16 cellular contexts compared by ENCODE assay signal in the genomic region with DNA sequence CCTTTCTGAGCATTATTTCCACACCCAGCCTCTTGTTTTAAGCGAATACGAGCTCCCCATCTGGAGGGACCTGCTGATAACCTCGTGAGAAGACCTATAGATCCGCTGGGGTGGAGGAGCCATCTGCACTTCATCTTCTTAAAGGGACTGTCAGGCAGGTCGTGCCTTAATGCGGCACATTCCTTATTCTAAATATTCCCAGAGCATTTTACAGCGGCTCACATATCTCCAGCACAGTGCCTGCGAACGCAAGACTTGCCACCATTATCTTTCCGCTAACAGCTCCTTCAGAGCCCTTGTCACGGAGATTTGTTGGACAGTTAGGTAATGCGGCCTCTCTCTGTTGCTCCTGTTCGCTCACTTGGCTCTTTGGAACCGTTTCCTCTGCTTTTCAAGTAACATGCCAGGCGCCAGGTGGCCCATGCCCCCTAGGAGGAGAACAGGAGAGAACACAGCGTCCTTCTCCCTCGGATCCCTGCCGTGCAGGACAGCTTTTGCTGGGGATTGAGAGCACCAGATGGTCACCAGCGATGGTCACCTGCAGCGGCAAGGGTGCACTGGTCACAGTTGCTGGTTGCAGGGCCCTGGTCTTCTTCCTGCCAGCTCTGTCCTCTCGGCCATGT.
DNase-seq lines count a peak whose midpoint lies in the region; ATAC-seq and TF ChIP-seq lines count a peak whose summit lies in the region.
"Had no signal": no experiment of that assay in that cellular context is flagged by ENCODE, and none has a peak within 500 bp of the region (broad histone marks: within the 10 kb centered on the region; RNA-seq: fewer than 3 reads in every experiment).

No MANE protein-coding gene starts in this region.

- peaks cover 33% of the 10 kb centered on the region for H3K36me3 Mint-ChIP-seq in WTC11
- H3K36me3 Mint-ChIP-seq in neural crest cell (ENCODE audit: low read depth) = peaks cover 9% of the 10 kb centered on the region

- no peak overlapping the region for H3K4me3 Mint-ChIP-seq in WTC11
- H3K4me3 Mint-ChIP-seq in neural crest cell = no peak overlapping the region
- H3K4me3 Mint-ChIP-seq: CD14-positive monocyte had no signal

- 0 out of 22 replicates have a peak overlapping the region, but pooled peaks of 3 of the 11 experiments have one; percentile 9 to 17 (median 12) for H3K9ac ChIP-seq in BLaER1 treated with 17β-estradiol and CSF1 and Interleukin-3, amounts not matched to agents 10 nM and 100 nM

- peaks cover 29 to 95% (median 52%) of the 10 kb centered on the region in 11 experiments; a peak in 21 of 22 replicates for H3K36me3 ChIP-seq in BLaER1 treated with 17β-estradiol and CSF1 and Interleukin-3, amounts not matched to agents 10 nM and 100 nM

- peaks cover 0 to 97% (median 58%) of the 10 kb centered on the region in 11 experiments; a peak in 18 of 22 replicates for H4K20me1 ChIP-seq in BLaER1 treated with 17β-estradiol and CSF1 and Interleukin-3, amounts not matched to agents 10 nM and 100 nM

- H3K4me3 ChIP-seq in BLaER1 treated with 17β-estradiol and CSF1 and Interleukin-3, amounts not matched to agents 10 nM and 100 nM = 0 out of 20 replicates have a peak overlapping the region, but pooled peaks of 1 of the 10 experiments have one; percentile 5
- H3K4me3 ChIP-seq: GM12878, HAP-1 had no signal

- H3K27ac Mint-ChIP-seq in WTC11 = peak overlapping the region; percentile 19; the same call in 1 of the 2 replicates
- H3K27ac Mint-ChIP-seq in neural crest cell (ENCODE audit: unreplicated experiment) = peak overlapping the region; percentile 81

- TF ChIP-seq CTCF in WTC11 (IDR thresholded peaks at IDR 0.05) = no peak
- no peak for TF ChIP-seq CTCF in neural crest cell (conservative IDR thresholded peaks at IDR 0.05)

- H3K27me3 Mint-ChIP-seq in WTC11 (ENCODE audit: low read depth) = no peaks in the 10 kb centered on the region
- no peaks in the 10 kb centered on the region for H3K27me3 Mint-ChIP-seq in neural crest cell (ENCODE audit: low read depth)

- H3K9me3 ChIP-seq in BLaER1 treated with 17β-estradiol and CSF1 and Interleukin-3, amounts not matched to agents 10 nM and 100 nM (replicated peaks in 1 of 11) = peaks cover 5 to 12% (median 10%) of the 10 kb centered on the region in 11 experiments; a peak in 21 of 22 replicates
- H3K9me3 ChIP-seq: HAP-1 had no signal

- POLR2A ChIA-PET in WTC11 (lab: Charles Lee) = no interaction called here

- H3K9me3 Mint-ChIP-seq in WTC11 = peaks cover 11% of the 10 kb centered on the region
- peaks cover 4% of the 10 kb centered on the region for H3K9me3 Mint-ChIP-seq in neural crest cell

- peak overlapping the region; percentile 26 to 97 (median 75); a peak in 20 of 22 replicates for H3K4me2 ChIP-seq in BLaER1 treated with 17β-estradiol and CSF1 and Interleukin-3, amounts not matched to agents 10 nM and 100 nM

- H3K4me1 Mint-ChIP-seq in WTC11 (peaks cover 4% of the 10 kb centered on the region; the same call in 1 of the 2 replicates), neural crest cell (peaks cover under 1% of the 10 kb centered on the region)

- no peak overlapping the region for H3K27ac ChIP-seq in BLaER1 treated with 17β-estradiol and CSF1 and Interleukin-3, amounts not matched to agents 10 nM and 100 nM

- ATAC-seq in WTC11 (no peak), HG02642 (IDR thresholded peaks at IDR 0.05; ENCODE audit: poor library complexity, unreplicated experiment) (no peak)
- ATAC-seq: GM12878 had no signal

- DNase-seq in NCI-H2171 treated with DMSO at 0.1 percent for 48 hours (lab: John Stamatoyannopoulos, UW) = peak; percentile 43
- DNase-seq in NCI-H2171 (lab: John Stamatoyannopoulos, UW) = no peak
- DNase-seq in WTC11 (ENCODE audit: low spot score) = no peak
- no peak for DNase-seq in neural crest cell (ENCODE audit: low read depth, low spot score)
- no peak for DNase-seq in DMS 273 treated with DMSO at 0.1 percent for 48 hours (lab: John Stamatoyannopoulos, UW)
- DNase-seq in SHP77 (lab: John Stamatoyannopoulos, UW) = no peak
- DNase-seq: COR-L47, DMS53, IMR-90, NCI-H446 treated with DMSO at 0.1 percent for 48 hours, SIG-M5 had no signal

- H3K4me1 ChIP-seq in BLaER1 treated with 17β-estradiol and CSF1 and Interleukin-3, amounts not matched to agents 10 nM and 100 nM = peaks cover 31 to 100% (median 88%) of the 10 kb centered on the region in 10 experiments

- peaks cover 0 to 32% (median 0%) of the 10 kb centered on the region in 11 experiments; a peak in 5 of 22 replicates for H3K27me3 ChIP-seq in BLaER1 treated with 17β-estradiol and CSF1 and Interleukin-3, amounts not matched to agents 10 nM and 100 nM

- CTCF ChIA-PET in WTC11 (lab: Charles Lee) = no interaction called here

TF ChIP-seq in WTC11, 78 proteins besides CTCF, POLR2A, EP300 and RAD21:
- no peak for TF ChIP-seq ZNF512 (CRISPR knock-in tag; IDR thresholded peaks at IDR 0.05; ENCODE audit: borderline replicate concordance)
- TF ChIP-seq RELA (CRISPR knock-in tag; IDR thresholded peaks at IDR 0.05; ENCODE audit: borderline replicate concordance) = no peak
- TF ChIP-seq EMX1 (CRISPR knock-in tag; IDR thresholded peaks at IDR 0.05) = no peak
- TF ChIP-seq ZNF121 (CRISPR knock-in tag; IDR thresholded peaks at IDR 0.05) = no peak
TF ChIP-seq in WTC11: peak in this region for 0.
